In the genomic region with DNA sequence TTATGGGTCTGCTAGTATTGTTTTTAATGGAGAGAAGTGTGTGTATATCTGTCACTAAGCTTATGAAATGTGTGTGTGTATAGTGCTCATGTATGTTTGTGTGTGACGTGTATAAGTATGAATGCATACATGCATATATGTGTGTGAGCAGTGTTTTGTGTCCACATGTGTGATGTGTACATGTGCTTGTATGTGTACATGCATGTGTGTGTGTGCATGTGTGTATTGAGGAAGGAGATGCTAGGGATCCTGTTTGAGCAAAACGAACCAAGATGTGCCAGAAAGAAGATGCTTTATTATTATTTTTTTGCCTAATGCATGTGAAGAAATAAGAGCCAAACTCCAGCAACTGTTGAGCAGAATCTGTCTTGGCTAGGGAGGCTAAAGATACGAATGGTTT, we compare ENCODE assay signal across 11 cellular contexts.
"Had no signal": no experiment of that assay in that cellular context is flagged by ENCODE, and none has a peak within 500 bp of the region (broad histone marks: within the 10 kb centered on the region; RNA-seq: fewer than 3 reads in every experiment).

No MANE protein-coding gene starts in this region.

- FAIRE-seq: H1, H54 had no signal

- H3K36me3 ChIP-seq: HAP-1 had no signal

- H3K4me3 ChIP-seq: GM23248, GM23338, HAP-1 had no signal

- H3K9me3 ChIP-seq: HAP-1 had no signal

- DNase-seq: GM23248, GOT3, H7, H9, HCEC 1CT, HFFc6 had no signal

- H3K27ac ChIP-seq: GM23248 had no signal

- ATAC-seq: GM23338, HCT116 had no signal

- H2AFZ ChIP-seq: GM23248, GM23338 had no signal

- H3K4me1 ChIP-seq: HAP-1 had no signal

- H3K9ac ChIP-seq: GM23248 had no signal

- H3K4me2 ChIP-seq: GM23338 had no signal
